In the genomic region with DNA sequence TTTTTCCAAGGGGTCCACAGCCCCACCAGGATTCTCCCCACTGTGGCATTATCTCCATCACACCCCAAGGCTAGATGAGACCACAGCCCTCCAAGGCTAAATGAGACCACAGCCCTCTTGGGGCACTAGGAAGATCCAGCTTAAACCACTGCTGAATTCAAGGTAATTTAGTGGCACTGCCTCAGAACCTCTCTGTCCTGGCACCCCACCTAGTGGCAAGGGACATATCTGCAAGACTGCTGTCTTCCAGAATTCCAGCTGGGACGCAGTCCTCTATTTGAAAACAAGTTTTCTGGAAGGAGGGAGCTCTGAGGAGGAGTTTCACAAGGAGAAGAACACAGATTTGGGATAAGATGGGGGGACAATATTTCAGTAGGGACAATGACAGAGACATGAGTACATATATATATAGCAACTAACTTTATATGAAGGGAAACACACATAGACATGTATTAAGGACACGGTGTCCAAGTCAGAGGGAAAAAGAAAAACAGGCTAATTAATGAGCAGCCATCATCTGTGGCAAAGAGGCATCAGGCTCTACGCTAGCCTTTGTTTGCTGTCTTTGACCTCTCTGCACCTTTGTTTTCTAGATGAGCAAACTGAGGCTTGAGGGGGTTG, we compare ENCODE assay signal across 8 cellular contexts. TPM values are rescaled to one million over a fixed set of nuclear protein-coding genes. Genes with fewer than 3 reads are reported as not detected.
DNase-seq lines count a peak whose midpoint lies in the region; ATAC-seq and TF ChIP-seq lines count a peak whose summit lies in the region.

No MANE protein-coding gene starts in this region.

- peak; percentile 38; the same call in 1 of the 2 replicates for ATAC-seq in IMR-90 (ENCODE audit: low read depth)

- H3K14ac ChIP-seq in IMR-90 (replicated peaks; ENCODE audit: low read depth, low read length): no peak overlapping the region

- no peaks in the 10 kb centered on the region for H3K36me3 ChIP-seq in IMR-90 (ENCODE audit: control insufficient read depth, insufficient read depth, low read length)

- DNase-seq in activated CD4-positive, alpha-beta T cell treated with anti-CD3 and anti-CD28 coated beads, Interleukin-2, amount 10 ng/mL, durations not matched to agents 24 days and 14 days: peak; percentile 71
- DNase-seq in activated CD4-positive, alpha-beta T cell treated with anti-CD3 and anti-CD28 coated beads, Interleukin-2, amount 50 U/mL, for 1 hour: no peak
- DNase-seq in IMR-90 (peak; percentile 32), SW480 (ENCODE audit: low spot score) (peak; percentile 34), iPS-NIHi7 (ENCODE audit: extremely low spot score) (peak; percentile 52), NCI-H226 (no peak), UCSD-AML1 (lab: John Stamatoyannopoulos, UW; ENCODE audit: unreplicated experiment) (no peak)
- no peak for DNase-seq in activated effector memory CD4-positive, alpha-beta T cell treated with Interleukin-2 at 50 U/mL for 16 hours

- dilution Hi-C loops in IMR-90 (cut with HindIII; ENCODE audit: low sequenced_read_pairs, unreplicated experiment): no loop called here

- H2AK5ac ChIP-seq in IMR-90 (ENCODE audit: low read depth, low read length): no peak overlapping the region

- no peak overlapping the region for H4K8ac ChIP-seq in IMR-90 (ENCODE audit: low read depth in 2 of 2, low read length in 2 of 2)

- no peak overlapping the region for H2BK15ac ChIP-seq in IMR-90 (ENCODE audit: low read depth, low read length)

- BruUV-seq in IMR-90 (replicated peaks; lab: Mats Ljungman, UMichigan): no TSS peak

- no peak overlapping the region for H2BK20ac ChIP-seq in IMR-90 (ENCODE audit: low read depth, low read length)

- intact Hi-C loops in activated CD4-positive, alpha-beta T cell treated with anti-CD3 and anti-CD28 coated beads, Interleukin-2, amount 10 ng/mL, durations not matched to agents 24 days and 14 days (cut with micrococcal nuclease): loop anchor here (5.0 kb wide), 1 partner anchor 1069 kb away; no protein-coding TSS in a partner anchor
- intact Hi-C loops in IMR-90 (cut with micrococcal nuclease): no loop called here

- no peak overlapping the region for H3K27ac Mint-ChIP-seq in activated CD4-positive, alpha-beta T cell treated with anti-CD3 and anti-CD28 coated beads, Interleukin-2, amount 10 ng/mL, durations not matched to agents 24 days and 14 days

- H3K9me3 Mint-ChIP-seq in activated CD4-positive, alpha-beta T cell treated with anti-CD3 and anti-CD28 coated beads, Interleukin-2, amount 10 ng/mL, durations not matched to agents 24 days and 14 days: no peaks in the 10 kb centered on the region

- H3K9me1 ChIP-seq in IMR-90 (ENCODE audit: insufficient read depth, low read length): no peaks in the 10 kb centered on the region; the same call in 1 of the 2 replicates

- no peak overlapping the region for H2BK120ac ChIP-seq in IMR-90 (ENCODE audit: low read depth, low read length)

- TF ChIP-seq RAD21 in IMR-90 (IDR thresholded peaks at IDR 0.05; ENCODE audit: low read length): peak; percentile 36; the same call in 1 of the 2 replicates

- no peaks in the 10 kb centered on the region for H3K36me3 Mint-ChIP-seq in activated CD4-positive, alpha-beta T cell treated with anti-CD3 and anti-CD28 coated beads, Interleukin-2, amount 10 ng/mL, durations not matched to agents 24 days and 14 days (ENCODE audit: low read depth)

- H3K27ac ChIP-seq in IMR-90 (ENCODE audit: insufficient read depth, low read length): no peak overlapping the region

- H3K4me1 Mint-ChIP-seq in activated CD4-positive, alpha-beta T cell treated with anti-CD3 and anti-CD28 coated beads, Interleukin-2, amount 10 ng/mL, durations not matched to agents 24 days and 14 days: peaks cover 2% of the 10 kb centered on the region

- H4K5ac ChIP-seq in IMR-90 (ENCODE audit: low read depth, low read length): no peak overlapping the region

- H3K4me3 Mint-ChIP-seq in activated CD4-positive, alpha-beta T cell treated with anti-CD3 and anti-CD28 coated beads, Interleukin-2, amount 10 ng/mL, durations not matched to agents 24 days and 14 days: no peak overlapping the region

- H3K4ac ChIP-seq in IMR-90 (ENCODE audit: low read depth, low read length): no peak overlapping the region

- no peaks in the 10 kb centered on the region for H3K79me1 ChIP-seq in IMR-90 (ENCODE audit: low read depth in 1 of 2, low read length in 2 of 2)

- peak; percentile 51 for TF ChIP-seq CTCF in IMR-90 (conservative IDR thresholded peaks at IDR 0.05; ENCODE audit: low read depth, low read length)

- H3K9me3 ChIP-seq in IMR-90 (ENCODE audit: control insufficient read depth, insufficient read depth, low read length): no peaks in the 10 kb centered on the region

- H2AK9ac ChIP-seq in IMR-90 (replicated peaks; ENCODE audit: low read depth, low read length, poor library complexity): no peak overlapping the region

- H3K9ac ChIP-seq in IMR-90 (ENCODE audit: low read depth, low read length): no peak overlapping the region

- CTCF ChIA-PET in IMR-90 (lab: Yijun Ruan, JAX): interaction anchor here (0.8 to 1.2 kb wide), 2 partner anchors 8 to 9 kb away, joined by 3 read pairs; no protein-coding TSS in a partner anchor

- no peaks in the 10 kb centered on the region for H3K27me3 ChIP-seq in IMR-90 (ENCODE audit: control insufficient read depth, insufficient read depth, low read length)

- WGBS in IMR-90 (ENCODE audit: extremely low coverage in 2 of 2, insufficient read length in 1 of 2), 2 experiments: no CpG with 5 or more reads among the region's 3 CpGs

- peaks cover 5% of the 10 kb centered on the region for H3K27me3 Mint-ChIP-seq in activated CD4-positive, alpha-beta T cell treated with anti-CD3 and anti-CD28 coated beads, Interleukin-2, amount 10 ng/mL, durations not matched to agents 24 days and 14 days

- no peak overlapping the region for H2AFZ ChIP-seq in IMR-90 (replicated peaks; ENCODE audit: low read length, poor library complexity)

- peaks cover 4% of the 10 kb centered on the region; the same call in 1 of the 2 replicates for H3K4me1 ChIP-seq in IMR-90 (ENCODE audit: control insufficient read depth, insufficient read depth, low read length)

- no peaks in the 10 kb centered on the region for H4K20me1 ChIP-seq in IMR-90 (ENCODE audit: insufficient read depth, low read length)

- H3K18ac ChIP-seq in IMR-90 (ENCODE audit: low read depth, low read length): no peak overlapping the region

- no peak for TF ChIP-seq POLR2A in IMR-90 (IDR thresholded peaks at IDR 0.05; ENCODE audit: low read depth, low read length)

- no peak overlapping the region for H3K4me2 ChIP-seq in IMR-90 (ENCODE audit: low read depth, low read length)

- H3K23ac ChIP-seq in IMR-90 (ENCODE audit: low read depth, low read length): no peak overlapping the region

- H3K56ac ChIP-seq in IMR-90 (ENCODE audit: extremely low read depth, insufficient read depth, low read length): no peak overlapping the region

- no peak overlapping the region for H4K91ac ChIP-seq in IMR-90 (ENCODE audit: insufficient read depth, low read depth, low read length)

- H2BK5ac ChIP-seq in IMR-90 (ENCODE audit: low read depth, low read length, poor library complexity, severe bottlenecking): no peak overlapping the region

- in situ Hi-C loops in IMR-90 (cut with MboI; ENCODE audit: low sequenced_read_pairs): loop anchor here (25.0 kb wide), 1 partner anchor 1659 kb away; no protein-coding TSS in a partner anchor

- POLR2A ChIA-PET in IMR-90 (lab: Charles Lee; ENCODE audit: unreplicated experiment): no interaction called here

- no peak overlapping the region for H3K4me3 ChIP-seq in IMR-90 (ENCODE audit: insufficient read depth, low read depth, low read length)

TF ChIP-seq in IMR-90, 13 proteins besides CTCF, POLR2A, EP300 and RAD21:
- TF ChIP-seq, protein P1, sequence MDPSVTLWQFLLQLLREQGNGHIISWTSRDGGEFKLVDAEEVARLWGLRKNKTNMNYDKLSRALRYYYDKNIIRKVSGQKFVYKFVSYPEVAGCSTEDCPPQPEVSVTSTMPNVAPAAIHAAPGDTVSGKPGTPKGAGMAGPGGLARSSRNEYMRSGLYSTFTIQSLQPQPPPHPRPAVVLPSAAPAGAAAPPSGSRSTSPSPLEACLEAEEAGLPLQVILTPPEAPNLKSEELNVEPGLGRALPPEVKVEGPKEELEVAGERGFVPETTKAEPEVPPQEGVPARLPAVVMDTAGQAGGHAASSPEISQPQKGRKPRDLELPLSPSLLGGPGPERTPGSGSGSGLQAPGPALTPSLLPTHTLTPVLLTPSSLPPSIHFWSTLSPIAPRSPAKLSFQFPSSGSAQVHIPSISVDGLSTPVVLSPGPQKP (IDR thresholded peaks at IDR 0.05; ENCODE audit: borderline replicate concordance, low read depth, low read length): no peak
- no peak for TF ChIP-seq RCOR1 (IDR thresholded peaks at IDR 0.05; ENCODE audit: insufficient replicate concordance, low read length)
- no peak for TF ChIP-seq BHLHE40 (IDR thresholded peaks at IDR 0.05; ENCODE audit: low read depth, low read length)
- no peak for TF ChIP-seq RFX5 (IDR thresholded peaks at IDR 0.05; ENCODE audit: low read depth, low read length)

RNA-seq across cellular contexts. Expression of a gene that starts 9.3 kb away (rescaled TPM):
- total RNA-seq in activated CD4-positive, alpha-beta T cell treated with anti-CD3 and anti-CD28 coated beads, Interleukin-2, amount 10 ng/mL, durations not matched to agents 24 days and 14 days: 11.3 and 12.4 TPM in 2 replicates
- 15.8 and 25.8 TPM in 2 replicates for total RNA-seq in IMR-90 (2012; rRNA removed)
- 31.2 and 34.0 TPM in 2 replicates for polyA plus RNA-seq in IMR-90 (2012; rRNA removed)
- 6.0 and 9.1 TPM in 2 replicates for polyA plus RNA-seq in IMR-90 (2012; cell fraction: cytosol; rRNA removed)
- 0.99 and 13.6 TPM in 2 replicates for polyA plus RNA-seq in IMR-90 (2012; cell fraction: nucleus; rRNA removed; ENCODE audit: low replicate concordance)

RNA-seq across cellular contexts. Expression of a gene that starts 9.6 kb away (rescaled TPM):
- 22.3 and 23.4 TPM in 2 replicates for total RNA-seq in activated CD4-positive, alpha-beta T cell treated with anti-CD3 and anti-CD28 coated beads, Interleukin-2, amount 10 ng/mL, durations not matched to agents 24 days and 14 days
- total RNA-seq in IMR-90 (2012; rRNA removed): 20.8 and 22.8 TPM in 2 replicates
- polyA plus RNA-seq in IMR-90 (2012; rRNA removed): 26.0 and 27.1 TPM in 2 replicates
- polyA plus RNA-seq in IMR-90 (2012; cell fraction: cytosol; rRNA removed): 18.9 and 19.5 TPM in 2 replicates
- polyA plus RNA-seq in IMR-90 (2012; cell fraction: nucleus; rRNA removed; ENCODE audit: low replicate concordance): 14.5 and 15.0 TPM in 2 replicates

RNA-seq across cellular contexts. Expression of a gene that starts 51.8 kb away (rescaled TPM):
- not detected in 2 replicates for total RNA-seq in activated CD4-positive, alpha-beta T cell treated with anti-CD3 and anti-CD28 coated beads, Interleukin-2, amount 10 ng/mL, durations not matched to agents 24 days and 14 days
- total RNA-seq in IMR-90 (2012; rRNA removed): not detected in 2 replicates
- polyA plus RNA-seq in IMR-90 (2012; rRNA removed): not detected in 2 replicates
- polyA plus RNA-seq in IMR-90 (2012; cell fraction: cytosol; rRNA removed): not detected in 2 replicates
- polyA plus RNA-seq in IMR-90 (2012; cell fraction: nucleus; rRNA removed; ENCODE audit: low replicate concordance): not detected in 2 replicates

Comparison
In these comparisons a context has a peak if more than half of its experiments do, and no peak if none do; other contexts are left out.
1. DNase-seq: peak in activated CD4-positive, alpha-beta T cell treated with anti-CD3 and anti-CD28 coated beads, Interleukin-2, amount 10 ng/mL, durations not matched to agents 24 days and 14 days (single experiment), IMR-90 (single experiment), SW480 (single experiment) and iPS-NIHi7 (single experiment); none in activated CD4-positive, alpha-beta T cell treated with anti-CD3 and anti-CD28 coated beads, Interleukin-2, amount 50 U/mL, for 1 hour (single experiment), NCI-H226 (single experiment), activated effector memory CD4-positive, alpha-beta T cell treated with Interleukin-2 at 50 U/mL for 16 hours (single experiment) and UCSD-AML1 (single experiment).